Comparison of ENCODE assay signal across 9 cellular contexts in genomic region chr10:65570143-65571010, GRCh38.
DNase-seq lines count a peak whose midpoint lies in the region; ATAC-seq and FAIRE-seq lines count a peak whose summit lies in the region.
"Had no signal": no experiment of that assay in that cellular context is flagged by ENCODE, and none has a peak within 500 bp of the region (broad histone marks: within the 10 kb centered on the region; RNA-seq: fewer than 3 reads in every experiment).

No MANE protein-coding gene starts in this region.

- peak; percentile 56 to 85 for DNase-seq in NCI-H2081 (lab: John Stamatoyannopoulos, UW)
- peak; percentile 47 for DNase-seq in amniotic epithelial cell (ENCODE audit: low read depth)
- DNase-seq in iPS DF 6.9 (ENCODE audit: low read depth, low spot score), result no peak
- DNase-seq in small intestine, result peak; percentile 74
- DNase-seq in pons (ENCODE audit: low spot score), result no peak
- DNase-seq: activated B cell treated with CpG ODN at 0.5 μM for 24 hours had no signal

- H3K27ac ChIP-seq in iPS DF 6.9 (ENCODE audit: low read length), result no peak overlapping the region
- H3K27ac ChIP-seq in small intestine (ENCODE audit: low read depth in 1 of 2, low read length in 1 of 2), result peak overlapping the region in 1 of 2 donors; percentile 8

- FAIRE-seq in small intestine (lab: Jason Lieb, UNC), result no peak

- H3K4me3 ChIP-seq in iPS DF 6.9 (ENCODE audit: low read length) (peak overlapping the region; percentile 66; the same call in 1 of the 2 replicates), small intestine (ENCODE audit: low read depth in 1 of 2, low read length in 2 of 2) (peak overlapping the region in 1 of 2 donors; percentile 48)

- WGBS in iPS DF 6.9 (ENCODE audit: insufficient coverage, insufficient read length), result no CpG with 5 or more reads among the region's 20 CpGs
- 5 to 15% (median 6%) methylated on average over 20 of the region's 20 CpGs for WGBS in small intestine, 3 donors

- H3K27me3 ChIP-seq in iPS DF 6.9 (ENCODE audit: control insufficient read depth, insufficient read depth, low read length) (no peaks in the 10 kb centered on the region), small intestine (ENCODE audit: control insufficient read depth in 2 of 2, insufficient read depth in 2 of 2, low read length in 2 of 2) (no peaks in the 10 kb centered on the region)

- ATAC-seq in GM21423 (IDR thresholded peaks at IDR 0.05; ENCODE audit: unreplicated experiment) (peak; percentile 56), GM19455 (IDR thresholded peaks at IDR 0.05; ENCODE audit: unreplicated experiment) (no peak), GM19351 (IDR thresholded peaks at IDR 0.05; ENCODE audit: unreplicated experiment) (no peak)

- H3K9me3 ChIP-seq in iPS DF 6.9 (ENCODE audit: control insufficient read depth, insufficient read depth, low read length) (no peaks in the 10 kb centered on the region), small intestine (ENCODE audit: control insufficient read depth, low read depth) (no peaks in the 10 kb centered on the region)

- H3K36me3 ChIP-seq in iPS DF 6.9 (ENCODE audit: control insufficient read depth, insufficient read depth, low read length), result peaks cover 2% of the 10 kb centered on the region; the same call in 1 of the 2 replicates
- no peaks in the 10 kb centered on the region for H3K36me3 ChIP-seq in small intestine (ENCODE audit: control insufficient read depth in 2 of 2, insufficient read depth in 2 of 2, low read length in 2 of 2)

- H3K4me1 ChIP-seq in iPS DF 6.9 (ENCODE audit: control insufficient read depth, insufficient read depth, low read length), result no peaks in the 10 kb centered on the region
- H3K4me1 ChIP-seq in small intestine (ENCODE audit: control insufficient read depth in 2 of 2, insufficient read depth in 1 of 2, low read depth in 1 of 2, low read length in 1 of 2), result no peaks in the 10 kb centered on the region

Comparison
In these comparisons a context has a peak if more than half of its experiments do, and no peak if none do; other contexts are left out.
1. DNase-seq: peak in NCI-H2081 (2 of 2), amniotic epithelial cell (single experiment) and small intestine (single experiment); none in iPS DF 6.9 (single experiment) and pons (single experiment).